ENCODE assay signal across 8 cellular contexts in the genomic region with DNA sequence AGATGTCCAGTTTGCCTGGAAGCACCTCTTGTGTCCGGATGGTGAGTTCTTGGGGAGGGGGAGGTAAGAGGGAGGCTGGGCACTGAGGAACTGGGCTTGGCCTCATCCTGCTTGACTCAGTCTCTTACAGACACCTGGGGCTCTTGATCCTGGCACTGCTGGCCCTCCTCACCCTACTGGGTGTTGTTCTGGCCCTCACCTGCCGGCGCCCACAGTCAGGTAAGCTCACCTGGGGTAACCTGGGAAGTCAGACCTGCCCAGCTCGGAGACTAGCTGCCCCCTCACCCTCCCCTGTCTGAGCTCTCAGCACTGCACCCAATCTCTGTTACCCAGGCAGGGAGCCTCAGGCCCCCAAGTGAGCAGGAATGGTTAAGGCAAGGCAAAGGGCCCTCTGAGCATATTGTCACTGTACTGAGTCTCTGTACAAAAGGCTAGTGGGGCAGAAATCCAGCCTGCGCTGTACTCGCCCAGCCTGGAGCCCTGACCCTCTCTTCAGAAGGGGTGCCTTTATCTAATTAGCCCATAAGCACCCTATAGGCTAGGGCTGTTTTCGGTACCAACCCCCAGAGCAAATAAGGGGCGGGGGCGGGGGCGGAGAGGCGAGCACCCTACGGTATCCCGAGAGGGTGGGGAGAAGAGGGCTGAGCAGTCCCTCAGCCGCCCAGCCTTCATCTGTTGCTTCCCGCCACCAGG. TPM values are rescaled to one million over a fixed set of nuclear protein-coding genes. Genes with fewer than 3 reads are reported as not detected.
A peak's percentile ranks its signal among the peaks of the same experiment; 100 is the strongest.
DNase-seq lines count a peak whose midpoint lies in the region; ATAC-seq and TF ChIP-seq lines count a peak whose summit lies in the region.

No MANE protein-coding gene starts in this region.

- H3K4me1 ChIP-seq in right lobe of liver, result peaks cover 0 to 71% (median 31%) of the 10 kb centered on the region in 4 donors

- H3K27me3 ChIP-seq in right lobe of liver, result no peaks in the 10 kb centered on the region

- no peak overlapping the region for H3K27ac Mint-ChIP-seq in activated naive CD4-positive, alpha-beta T cell treated with anti-CD3 and anti-CD28 coated beads, Interleukin-2, amount 50 U/mL, for 24 hours
- no peak overlapping the region for H3K27ac Mint-ChIP-seq in WTC11
- H3K27ac Mint-ChIP-seq in type B pancreatic cell, result no peak overlapping the region

- peak overlapping the region; percentile 51 to 73 (median 72) for H3K4me3 ChIP-seq in right lobe of liver

- no peaks in the 10 kb centered on the region for H3K9me3 Mint-ChIP-seq in activated naive CD4-positive, alpha-beta T cell treated with anti-CD3 and anti-CD28 coated beads, Interleukin-2, amount 50 U/mL, for 24 hours
- no peaks in the 10 kb centered on the region for H3K9me3 Mint-ChIP-seq in WTC11
- no peaks in the 10 kb centered on the region for H3K9me3 Mint-ChIP-seq in type B pancreatic cell

- H3K36me3 Mint-ChIP-seq in activated naive CD4-positive, alpha-beta T cell treated with anti-CD3 and anti-CD28 coated beads, Interleukin-2, amount 50 U/mL, for 24 hours, result no peaks in the 10 kb centered on the region
- H3K36me3 Mint-ChIP-seq in WTC11, result no peaks in the 10 kb centered on the region
- no peaks in the 10 kb centered on the region for H3K36me3 Mint-ChIP-seq in type B pancreatic cell

- H3K4me1 Mint-ChIP-seq in activated naive CD4-positive, alpha-beta T cell treated with anti-CD3 and anti-CD28 coated beads, Interleukin-2, amount 50 U/mL, for 24 hours, result peaks cover 11% of the 10 kb centered on the region
- peaks cover 18% of the 10 kb centered on the region for H3K4me1 Mint-ChIP-seq in WTC11
- H3K4me1 Mint-ChIP-seq in type B pancreatic cell (ENCODE audit: unreplicated experiment), result peaks cover 12% of the 10 kb centered on the region

- intact Hi-C loops in right lobe of liver (cut with DNase I), result no loop called here

- TF ChIP-seq POLR2A in right lobe of liver (IDR thresholded peaks at IDR 0.05), result no peak

- H3K9me3 ChIP-seq in right lobe of liver, result no peaks in the 10 kb centered on the region

- POLR2A ChIA-PET in WTC11 (lab: Charles Lee), result interaction anchor here (3.0 kb wide), 1 partner anchor 19 kb away, joined by 16 read pairs; a partner anchor contains a TSS

- TF ChIP-seq CTCF in WTC11 (IDR thresholded peaks at IDR 0.05) (no peak), right lobe of liver (IDR thresholded peaks at IDR 0.05) (no peak), type B pancreatic cell (conservative IDR thresholded peaks at IDR 0.05) (no peak)

- peaks cover 2% of the 10 kb centered on the region for H3K27me3 Mint-ChIP-seq in activated naive CD4-positive, alpha-beta T cell treated with anti-CD3 and anti-CD28 coated beads, Interleukin-2, amount 50 U/mL, for 24 hours
- peaks cover 3% of the 10 kb centered on the region; the same call in 1 of the 2 replicates for H3K27me3 Mint-ChIP-seq in WTC11 (ENCODE audit: low read depth)
- no peaks in the 10 kb centered on the region for H3K27me3 Mint-ChIP-seq in type B pancreatic cell

- H3K4me3 Mint-ChIP-seq in activated naive CD4-positive, alpha-beta T cell treated with anti-CD3 and anti-CD28 coated beads, Interleukin-2, amount 50 U/mL, for 24 hours, result peak overlapping the region; percentile 47
- H3K4me3 Mint-ChIP-seq in WTC11, result peak overlapping the region; percentile 49
- H3K4me3 Mint-ChIP-seq in type B pancreatic cell, result peak overlapping the region; percentile 69

- WGBS in right lobe of liver (ENCODE audit: insufficient coverage, low coverage, low lambda C conversion rate, missing lambda C conversion rate), result 10% methylated on average over 2 of the region's 15 CpGs

- CTCF ChIA-PET in WTC11 (lab: Charles Lee), result interaction anchor here (0.9 to 1.3 kb wide), 2 partner anchors 17 to 32 kb away, joined by 3 to 7 read pairs; no protein-coding TSS in a partner anchor

- peak overlapping the region; percentile 70 to 87 (median 75) for H3K27ac ChIP-seq in right lobe of liver

- ATAC-seq in WTC11 (peak; percentile 53), right lobe of liver (peak in 1 of 4 donors; percentile 1)

- H3K36me3 ChIP-seq in right lobe of liver, result no peaks in the 10 kb centered on the region

- DNase-seq in activated naive CD4-positive, alpha-beta T cell treated with anti-CD3 and anti-CD28 coated beads, Interleukin-2, amount 50 U/mL, for 16 hours, result no peak
- DNase-seq in WTC11 (ENCODE audit: low spot score) (no peak), right lobe of liver (no peak), type B pancreatic cell (ENCODE audit: extremely low spot score, unreplicated experiment) (no peak), HK-2 (ENCODE audit: unreplicated experiment) (no peak)
- DNase-seq in stimulated activated CD4-positive, alpha-beta T cell treated with anti-CD3 and anti-CD28 coated beads, Interleukin-4, amount 100 ng/mL, for 4 hours, result no peak
- DNase-seq in activated effector memory CD4-positive, alpha-beta T cell treated with Interleukin-2 at 50 U/mL for 16 hours, result no peak

TF ChIP-seq in WTC11, 78 proteins besides CTCF, POLR2A, EP300 and RAD21 (continues in another document):
- TF ChIP-seq, protein P1, sequence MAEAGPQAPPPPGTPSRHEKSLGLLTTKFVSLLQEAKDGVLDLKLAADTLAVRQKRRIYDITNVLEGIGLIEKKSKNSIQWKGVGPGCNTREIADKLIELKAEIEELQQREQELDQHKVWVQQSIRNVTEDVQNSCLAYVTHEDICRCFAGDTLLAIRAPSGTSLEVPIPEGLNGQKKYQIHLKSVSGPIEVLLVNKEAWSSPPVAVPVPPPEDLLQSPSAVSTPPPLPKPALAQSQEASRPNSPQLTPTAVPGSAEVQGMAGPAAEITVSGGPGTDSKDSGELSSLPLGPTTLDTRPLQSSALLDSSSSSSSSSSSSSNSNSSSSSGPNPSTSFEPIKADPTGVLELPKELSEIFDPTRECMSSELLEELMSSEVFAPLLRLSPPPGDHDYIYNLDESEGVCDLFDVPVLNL (CRISPR knock-in tag; IDR thresholded peaks at IDR 0.05; ENCODE audit: borderline replicate concordance, low read depth), result no peak
- no peak for TF ChIP-seq ZNF219 (CRISPR knock-in tag; IDR thresholded peaks at IDR 0.05; ENCODE audit: borderline replicate concordance)
- 0 out of 2 replicates have a peak, but pooled peaks have one; percentile 2 for TF ChIP-seq ATF1 (CRISPR knock-in tag; IDR thresholded peaks at IDR 0.05)
- TF ChIP-seq, protein P2, sequence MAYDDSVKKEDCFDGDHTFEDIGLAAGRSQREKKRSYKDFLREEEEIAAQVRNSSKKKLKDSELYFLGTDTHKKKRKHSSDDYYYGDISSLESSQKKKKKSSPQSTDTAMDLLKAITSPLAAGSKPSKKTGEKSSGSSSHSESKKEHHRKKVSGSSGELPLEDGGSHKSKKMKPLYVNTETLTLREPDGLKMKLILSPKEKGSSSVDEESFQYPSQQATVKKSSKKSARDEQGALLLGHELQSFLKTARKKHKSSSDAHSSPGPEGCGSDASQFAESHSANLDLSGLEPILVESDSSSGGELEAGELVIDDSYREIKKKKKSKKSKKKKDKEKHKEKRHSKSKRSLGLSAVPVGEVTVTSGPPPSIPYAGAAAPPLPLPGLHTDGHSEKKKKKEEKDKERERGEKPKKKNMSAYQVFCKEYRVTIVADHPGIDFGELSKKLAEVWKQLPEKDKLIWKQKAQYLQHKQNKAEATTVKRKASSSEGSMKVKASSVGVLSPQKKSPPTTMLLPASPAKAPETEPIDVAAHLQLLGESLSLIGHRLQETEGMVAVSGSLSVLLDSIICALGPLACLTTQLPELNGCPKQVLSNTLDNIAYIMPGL (CRISPR knock-in tag; IDR thresholded peaks at IDR 0.05), result no peak
- TF ChIP-seq, protein P3, sequence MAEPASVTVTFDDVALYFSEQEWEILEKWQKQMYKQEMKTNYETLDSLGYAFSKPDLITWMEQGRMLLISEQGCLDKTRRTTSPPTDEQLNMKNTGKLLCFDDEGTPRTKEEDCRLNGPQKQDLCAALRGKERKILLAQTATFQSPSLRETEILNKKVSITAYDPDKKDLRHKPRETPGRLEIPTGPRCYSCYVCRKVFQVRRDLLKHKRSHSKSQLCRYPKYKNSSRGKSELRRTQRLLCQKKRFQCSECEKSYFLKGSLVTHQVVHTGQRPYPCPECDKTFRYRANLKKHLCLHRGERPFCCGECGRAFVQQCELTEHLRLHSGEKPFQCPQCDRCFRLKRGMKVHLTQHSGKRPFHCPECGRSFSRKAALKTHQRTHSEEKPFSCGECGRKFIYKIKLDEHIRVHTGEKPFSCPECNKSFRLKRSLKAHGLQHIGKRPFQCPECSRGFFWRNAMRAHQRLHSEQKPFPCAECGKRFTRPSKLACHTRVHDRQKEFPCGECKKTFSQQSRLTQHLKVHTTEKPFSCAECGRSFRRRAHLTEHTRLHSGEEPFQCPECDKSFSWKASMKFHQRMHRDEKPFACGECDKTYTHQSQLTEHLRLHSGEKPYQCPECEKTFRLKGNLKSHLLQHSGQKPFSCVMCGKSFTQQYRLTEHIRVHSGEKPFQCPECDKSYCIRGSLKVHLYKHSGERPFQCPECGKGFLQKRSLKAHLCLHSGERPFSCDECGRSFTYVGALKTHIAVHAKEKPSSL (CRISPR knock-in tag; conservative IDR thresholded peaks at IDR 0.05), result no peak
- TF ChIP-seq FOXJ3 (CRISPR knock-in tag; IDR thresholded peaks at IDR 0.05; ENCODE audit: borderline replicate concordance), result no peak
- TF ChIP-seq ZNF423 (CRISPR knock-in tag; IDR thresholded peaks at IDR 0.05), result no peak
- TF ChIP-seq NR2C2 (CRISPR knock-in tag; IDR thresholded peaks at IDR 0.05), result no peak
- TF ChIP-seq ZNF121 (CRISPR knock-in tag; IDR thresholded peaks at IDR 0.05), result no peak
- TF ChIP-seq MYBL2 (CRISPR knock-in tag; IDR thresholded peaks at IDR 0.05), result no peak
- TF ChIP-seq, protein P4, sequence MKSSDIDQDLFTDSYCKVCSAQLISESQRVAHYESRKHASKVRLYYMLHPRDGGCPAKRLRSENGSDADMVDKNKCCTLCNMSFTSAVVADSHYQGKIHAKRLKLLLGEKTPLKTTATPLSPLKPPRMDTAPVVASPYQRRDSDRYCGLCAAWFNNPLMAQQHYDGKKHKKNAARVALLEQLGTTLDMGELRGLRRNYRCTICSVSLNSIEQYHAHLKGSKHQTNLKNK (CRISPR knock-in tag; IDR thresholded peaks at IDR 0.05), result no peak

RNA-seq across cellular contexts. Expression of a gene that starts 2.2 kb away (rescaled TPM):
- total RNA-seq in WTC11 (2021), result 10.1 to 11.8 TPM (median 10.2 TPM) in 3 replicates
- 10 to 100 TPM; 19.5 to 53.4 (median 40.1) TPM for total RNA-seq in right lobe of liver
- 22.6 and 30.0 TPM in 2 replicates for total RNA-seq in type B pancreatic cell (ENCODE audit: low replicate concordance)

RNA-seq across cellular contexts. Expression of a gene that starts 12.1 kb away (rescaled TPM):
- total RNA-seq in WTC11 (2021), result 3.0 to 4.2 TPM (median 4.0 TPM) in 3 replicates
- total RNA-seq in right lobe of liver, result 1 to 10 TPM; 1.1 to 4.6 (median 2.2) TPM
- 13.6 and 24.3 TPM in 2 replicates for total RNA-seq in type B pancreatic cell (ENCODE audit: low replicate concordance)

RNA-seq across cellular contexts. Expression of a gene that starts 18.9 kb away (rescaled TPM):
- 18.8 to 36.2 TPM (median 35.9 TPM) in 3 replicates for total RNA-seq in WTC11 (2021)
- 10 to 100 TPM; 22.4 to 43.5 (median 30.5) TPM for total RNA-seq in right lobe of liver
- 40.1 and 44.3 TPM in 2 replicates for total RNA-seq in type B pancreatic cell (ENCODE audit: low replicate concordance)

RNA-seq across cellular contexts. Expression of a gene that starts 24.3 kb away (rescaled TPM):
- total RNA-seq in WTC11 (2021) (25.6 to 30.1 TPM (median 28.7 TPM) in 3 replicates), right lobe of liver (10 to 100 TPM; 20.5 to 40.6 (median 26.5) TPM), type B pancreatic cell (ENCODE audit: low replicate concordance) (35.4 and 40.4 TPM in 2 replicates)

RNA-seq across cellular contexts. Expression of a gene that starts 34.7 kb away (rescaled TPM):
- total RNA-seq in WTC11 (2021) (not detected in 3 replicates), right lobe of liver (100 to 1,000 TPM in 1 of 6 experiments, 10 to 100 TPM in 1, 1 to 10 TPM in 4; 1.0 to 101 (median 2.7) TPM), type B pancreatic cell (ENCODE audit: low replicate concordance) (0.60 and 1.6 TPM in 2 replicates)
